In genomic region chr10:94061026-94061425, GRCh38 we compare ENCODE assay signal across 18 cellular contexts.
"Had no signal": no experiment of that assay in that cellular context is flagged by ENCODE, and none has a peak within 500 bp of the region (broad histone marks: within the 10 kb centered on the region; RNA-seq: fewer than 3 reads in every experiment).

No MANE protein-coding gene starts in this region.

- H3K27ac Mint-ChIP-seq: effector memory CD8-positive, alpha-beta T cell; mesothelial cell of epicardium; naive thymus-derived CD4-positive, alpha-beta T cell; natural killer cell had no signal

- H3K4me3 ChIP-seq: coronary artery, dorsolateral prefrontal cortex, esophagus muscularis mucosa, gastroesophageal sphincter, heart left ventricle, hepatocyte, left lung, lower lobe of right lung had no signal

- ATAC-seq: effector memory CD8-positive, alpha-beta T cell; foreskin keratinocyte; gastroesophageal sphincter; heart left ventricle; left cardiac atrium; left lung; left ventricle myocardium superior; lower lobe of right lung; naive thymus-derived CD4-positive, alpha-beta T cell; natural killer cell had no signal

- H3K4me1 ChIP-seq: esophagus muscularis mucosa, foreskin keratinocyte, gastroesophageal sphincter, left lung, lower lobe of right lung had no signal

- H3K27me3 ChIP-seq: dorsolateral prefrontal cortex, esophagus muscularis mucosa, foreskin keratinocyte, gastroesophageal sphincter, heart left ventricle, hepatocyte, left lung had no signal

- H3K36me3 Mint-ChIP-seq: mesothelial cell of epicardium; naive thymus-derived CD4-positive, alpha-beta T cell; natural killer cell had no signal

- H3K27me3 Mint-ChIP-seq: effector memory CD8-positive, alpha-beta T cell had no signal

- H3K27ac ChIP-seq: coronary artery, dorsolateral prefrontal cortex, esophagus muscularis mucosa, foreskin keratinocyte, gastroesophageal sphincter, heart left ventricle, hepatocyte, left lung, lower lobe of right lung had no signal

- DNase-seq: dermis blood vessel endothelial cell; dorsolateral prefrontal cortex; effector CD4-positive, alpha-beta T cell; effector memory CD8-positive, alpha-beta T cell; foreskin keratinocyte; heart left ventricle; left cardiac atrium; left lung; left ventricle myocardium superior; lower lobe of right lung; mesenchymal stem cell; naive thymus-derived CD4-positive, alpha-beta T cell; natural killer cell had no signal

- H3K4me1 Mint-ChIP-seq: mesothelial cell of epicardium; naive thymus-derived CD4-positive, alpha-beta T cell; natural killer cell had no signal

- H3K36me3 ChIP-seq: esophagus muscularis mucosa, gastroesophageal sphincter, heart left ventricle, left lung, lower lobe of right lung had no signal

- H3K4me3 Mint-ChIP-seq: effector memory CD8-positive, alpha-beta T cell; mesothelial cell of epicardium; naive thymus-derived CD4-positive, alpha-beta T cell; natural killer cell had no signal

- H3K9me3 Mint-ChIP-seq: mesothelial cell of epicardium had no signal

- H3K9me3 ChIP-seq: esophagus muscularis mucosa, gastroesophageal sphincter, heart left ventricle, left lung, lower lobe of right lung had no signal
